Comparison of ENCODE assay signal across 10 cellular contexts in genomic region chr10:50501899-50502556, GRCh38.
DNase-seq lines count a peak whose midpoint lies in the region; ATAC-seq and TF ChIP-seq lines count a peak whose summit lies in the region.
"Had no signal": no experiment of that assay in that cellular context is flagged by ENCODE, and none has a peak within 500 bp of the region (broad histone marks: within the 10 kb centered on the region; RNA-seq: fewer than 3 reads in every experiment).

No MANE protein-coding gene starts in this region.

- TF ChIP-seq CTCF in endodermal cell (conservative IDR thresholded peaks at IDR 0.05) (no peak), smooth muscle cell (IDR thresholded peaks at IDR 0.05; ENCODE audit: borderline replicate concordance, insufficient read depth, poor library complexity, severe bottlenecking) (no peak)

- no peaks in the 10 kb centered on the region for H4K20me1 ChIP-seq in smooth muscle cell (ENCODE audit: low read depth)

- DNase-seq in stimulated activated CD4-positive, alpha-beta T cell treated with anti-CD3 and anti-CD28 coated beads, Interleukin-1b, Interleukin-23, amount 100 ng/mL, for 48 hours, result peak; percentile 6
- no peak for DNase-seq in stimulated activated CD4-positive, alpha-beta T cell treated with anti-CD3 and anti-CD28 coated beads, Interleukin-4, amount 100 ng/mL, for 1 hour
- DNase-seq in HT-29 (ENCODE audit: low spot score) (peak; percentile 2), endodermal cell (no peak), LoVo (ENCODE audit: low spot score) (no peak), smooth muscle cell (lab: John Stamatoyannopoulos, UW; ENCODE audit: unreplicated experiment) (no peak), cerebellum (ENCODE audit: low spot score) (no peak)
- DNase-seq: COR-L47, NCI-H2171 had no signal

- H3K27me3 Mint-ChIP-seq in endodermal cell (ENCODE audit: insufficient read depth), result no peaks in the 10 kb centered on the region

- no peaks in the 10 kb centered on the region for H3K27me3 ChIP-seq in endodermal cell (ENCODE audit: control insufficient read depth, insufficient read depth, low read length, poor library complexity, severe bottlenecking)
- no peaks in the 10 kb centered on the region for H3K27me3 ChIP-seq in smooth muscle cell (ENCODE audit: low read depth)

- no peaks in the 10 kb centered on the region for H3K9me3 ChIP-seq in endodermal cell (ENCODE audit: control insufficient read depth, low read length)
- H3K9me3 ChIP-seq in smooth muscle cell (replicated peaks; ENCODE audit: low read depth), result no peaks in the 10 kb centered on the region

- peaks cover 11% of the 10 kb centered on the region for H3K4me1 ChIP-seq in endodermal cell (ENCODE audit: control insufficient read depth, insufficient read depth, low read length)
- no peaks in the 10 kb centered on the region for H3K4me1 ChIP-seq in smooth muscle cell (ENCODE audit: low read depth)

- 67% methylated on average over 1 of the region's 1 CpG; no CpG with 5 or more reads in 1 of the 2 experiments for WGBS in endodermal cell (ENCODE audit: insufficient coverage in 1 of 2, insufficient read length in 1 of 2), 2 experiments
- WGBS in smooth muscle cell (ENCODE audit: low lambda C conversion rate), result 37% methylated on average over 1 of the region's 1 CpG

- H3K4me1 Mint-ChIP-seq in endodermal cell, result peaks cover 30% of the 10 kb centered on the region

- no peaks in the 10 kb centered on the region for H3K79me2 ChIP-seq in smooth muscle cell (ENCODE audit: low read depth)

- no peaks in the 10 kb centered on the region for H3F3A ChIP-seq in smooth muscle cell (ENCODE audit: low read depth)

- no peaks in the 10 kb centered on the region for H3K9me3 Mint-ChIP-seq in endodermal cell

- H3K4me2 ChIP-seq in smooth muscle cell, result no peak overlapping the region

- no peak for ATAC-seq in GM21526 (IDR thresholded peaks at IDR 0.05; ENCODE audit: low FRiP score, unreplicated experiment)

- no peak overlapping the region for H3K4me3 Mint-ChIP-seq in endodermal cell

- H3K9ac ChIP-seq in endodermal cell (ENCODE audit: extremely low read depth, low read length, poor library complexity, severe bottlenecking) (no peak overlapping the region), smooth muscle cell (ENCODE audit: low read depth) (no peak overlapping the region)

- H2AFZ ChIP-seq in smooth muscle cell (ENCODE audit: low read depth), result no peak overlapping the region

- H3K36me3 ChIP-seq in endodermal cell (ENCODE audit: control insufficient read depth, insufficient read depth, low read length), result no peaks in the 10 kb centered on the region
- no peaks in the 10 kb centered on the region for H3K36me3 ChIP-seq in smooth muscle cell (ENCODE audit: low read depth)

- peak overlapping the region; percentile 42 for H3K27ac Mint-ChIP-seq in endodermal cell

- H3K27ac ChIP-seq in endodermal cell (ENCODE audit: low read depth, low read length) (no peak overlapping the region), smooth muscle cell (ENCODE audit: low read depth) (no peak overlapping the region)

- H3K4me3 ChIP-seq in endodermal cell (ENCODE audit: low read length) (no peak overlapping the region), smooth muscle cell (no peak overlapping the region)

- H3K36me3 Mint-ChIP-seq in endodermal cell (ENCODE audit: low read depth), result no peaks in the 10 kb centered on the region

Comparison
In these comparisons a context has a peak if more than half of its experiments do, and no peak if none do; other contexts are left out.
1. DNase-seq: peak in stimulated activated CD4-positive, alpha-beta T cell treated with anti-CD3 and anti-CD28 coated beads, Interleukin-1b, Interleukin-23, amount 100 ng/mL, for 48 hours (single experiment) and HT-29 (single experiment); none in stimulated activated CD4-positive, alpha-beta T cell treated with anti-CD3 and anti-CD28 coated beads, Interleukin-4, amount 100 ng/mL, for 1 hour (single experiment), endodermal cell (single experiment), LoVo (single experiment), smooth muscle cell (single experiment) and cerebellum (single experiment).